11 cellular contexts compared by ENCODE assay signal in the genomic region with DNA sequence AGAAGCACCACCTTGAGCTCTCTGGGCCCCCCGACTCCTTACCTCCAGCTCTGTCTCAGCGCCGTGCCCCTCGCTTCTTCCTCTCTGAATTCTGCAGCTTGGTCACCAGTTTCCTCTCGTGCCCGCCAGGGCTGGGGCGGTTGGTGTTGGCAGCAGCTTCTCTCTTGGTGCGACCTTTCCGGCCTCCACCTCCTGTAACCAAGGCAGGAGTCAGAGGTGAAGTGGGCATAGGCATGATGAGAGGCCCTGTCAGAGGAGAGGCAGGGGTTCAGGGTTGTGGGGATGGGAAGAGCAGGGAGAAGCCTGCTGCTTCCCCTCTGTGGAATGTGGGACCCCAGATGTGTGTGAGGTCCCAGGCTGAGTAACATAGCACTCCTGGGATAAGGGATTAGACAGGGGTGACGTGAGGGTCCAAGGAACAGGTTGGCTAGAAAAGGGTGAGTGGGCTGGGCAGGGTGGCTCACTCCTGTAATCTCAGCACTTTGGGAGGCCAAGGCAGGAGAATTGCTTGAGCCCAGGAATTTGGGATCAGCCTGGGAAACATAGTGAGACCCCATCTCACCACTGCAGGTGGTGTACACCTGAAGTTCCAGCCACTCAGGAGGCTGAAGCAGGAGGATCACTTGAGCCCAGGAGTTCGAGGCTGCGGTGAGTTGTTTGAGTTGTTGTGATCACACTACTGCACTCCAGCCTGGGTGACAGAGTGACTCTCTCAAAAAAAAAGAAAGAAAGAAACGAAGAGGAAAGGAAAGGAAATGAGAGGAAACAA. TPM values are rescaled to one million over a fixed set of nuclear protein-coding genes. Genes with fewer than 3 reads are reported as not detected.
A peak's percentile ranks its signal among the peaks of the same experiment; 100 is the strongest.
DNase-seq lines count a peak whose midpoint lies in the region; ATAC-seq, FAIRE-seq and TF ChIP-seq lines count a peak whose summit lies in the region.
"Had no signal": no experiment of that assay in that cellular context is flagged by ENCODE, and none has a peak within 500 bp of the region (broad histone marks: within the 10 kb centered on the region; RNA-seq: fewer than 3 reads in every experiment).

No MANE protein-coding gene starts in this region.

- no peaks in the 10 kb centered on the region for H3K9me3 ChIP-seq in A549
- H3K9me3 ChIP-seq in parathyroid adenoma (ENCODE audit: control insufficient read depth, low read length): no peaks in the 10 kb centered on the region
- H3K9me3 ChIP-seq: BLaER1 treated with 17β-estradiol and CSF1 and Interleukin-3, amounts not matched to agents 10 nM and 100 nM had no signal

- no peaks in the 10 kb centered on the region for H3K79me2 ChIP-seq in parathyroid adenoma

- CTCF ChIA-PET in A549 (lab: Yijun Ruan, JAX): interaction anchor here (1.4 kb wide), 1 partner anchor 12 kb away, joined by 3 read pairs; no protein-coding TSS in a partner anchor

- H3K4me1 ChIP-seq in A549 (peaks cover 31% of the 10 kb centered on the region), parathyroid adenoma (peaks cover 3% of the 10 kb centered on the region)

- no peak for TF ChIP-seq POLR2A in A549 (IDR thresholded peaks at IDR 0.05; ENCODE audit: low read length)

- no peak for TF ChIP-seq CTCF in A549 (IDR thresholded peaks at IDR 0.05)
- TF ChIP-seq CTCF in VCaP (conservative IDR thresholded peaks at IDR 0.05): no peak
- TF ChIP-seq CTCF in fibroblast of villous mesenchyme (IDR thresholded peaks at IDR 0.05; ENCODE audit: insufficient read depth, low read depth, low read length): no peak
- no peak for TF ChIP-seq CTCF in parathyroid adenoma (IDR thresholded peaks at IDR 0.05)

- H3K27ac ChIP-seq in A549: peak overlapping the region; percentile 87 to 91
- peak overlapping the region; percentile 94 for H3K27ac ChIP-seq in VCaP
- peak overlapping the region; percentile 3 for H3K27ac ChIP-seq in parathyroid adenoma

- no peak overlapping the region for H3K9ac ChIP-seq in parathyroid adenoma

- 90% methylated on average over 13 of the region's 13 CpGs for WGBS in A549 (ENCODE audit: missing lambda C conversion rate)

- H3K4me2 ChIP-seq in A549 (peak overlapping the region; percentile 74), parathyroid adenoma (ENCODE audit: low read length) (no peak overlapping the region)

- no peak; a peak in 1 of 6 replicates for ATAC-seq in A549

- DNase-seq in A549 (ENCODE audit: low read depth in 1 of 2, low spot score in 1 of 2): no peak
- DNase-seq in fibroblast of villous mesenchyme (ENCODE audit: low read depth): no peak
- DNase-seq in stimulated activated naive CD4-positive, alpha-beta T cell (lab: John Stamatoyannopoulos, UW): no peak
- DNase-seq in SW 1271 (lab: John Stamatoyannopoulos, UW): no peak
- no peak for DNase-seq in NCI-H2029 treated with DMSO at 0.1 percent for 48 hours (lab: John Stamatoyannopoulos, UW)
- DNase-seq in NCI-H526 (lab: John Stamatoyannopoulos, UW): no peak
- DNase-seq: effector memory CD4-positive, alpha-beta T cell; NCI-H2081 had no signal

- POLR2A ChIA-PET in A549 (lab: Yijun Ruan, JAX): no interaction called here

- no peaks in the 10 kb centered on the region for H3K27me3 ChIP-seq in parathyroid adenoma (ENCODE audit: control insufficient read depth, insufficient read depth, low read length)
- H3K27me3 ChIP-seq: BLaER1 treated with 17β-estradiol and CSF1 and Interleukin-3, amounts not matched to agents 10 nM and 100 nM had no signal

- TF ChIP-seq EP300 in A549 (IDR thresholded peaks at IDR 0.05): no peak

- H3K36me3 ChIP-seq in parathyroid adenoma (ENCODE audit: control insufficient read depth, insufficient read depth, low read length): no peaks in the 10 kb centered on the region
- H3K36me3 ChIP-seq: BLaER1 treated with 17β-estradiol and CSF1 and Interleukin-3, amounts not matched to agents 10 nM and 100 nM had no signal

- H2AFZ ChIP-seq in parathyroid adenoma: peak overlapping the region; percentile 68

- no peak for FAIRE-seq in A549 (lab: Jason Lieb, UNC)

- no peak for TF ChIP-seq RAD21 in A549 (conservative IDR thresholded peaks at IDR 0.05 in 1 of 2, IDR thresholded peaks at IDR 0.05 in 1 of 2)

- H3K4me3 ChIP-seq in A549 (peak overlapping the region; percentile 41), fibroblast of villous mesenchyme (ENCODE audit: low read depth, low read length) (peak overlapping the region; percentile 78), parathyroid adenoma (ENCODE audit: low read depth, low read length) (no peak overlapping the region)
- H3K4me3 ChIP-seq: BLaER1 treated with 17β-estradiol and CSF1 and Interleukin-3, amounts not matched to agents 10 nM and 100 nM had no signal

TF ChIP-seq in A549, 52 proteins besides CTCF, POLR2A, EP300 and RAD21:
- TF ChIP-seq HMGXB4 (CRISPR knock-in tag; IDR thresholded peaks at IDR 0.05; ENCODE audit: borderline replicate concordance) (no peak), HEYL (CRISPR knock-in tag; IDR thresholded peaks at IDR 0.05) (no peak), MAZ (IDR thresholded peaks at IDR 0.05; ENCODE audit: borderline replicate concordance, low read depth, low read length) (no peak)
- TF ChIP-seq, protein P1, sequence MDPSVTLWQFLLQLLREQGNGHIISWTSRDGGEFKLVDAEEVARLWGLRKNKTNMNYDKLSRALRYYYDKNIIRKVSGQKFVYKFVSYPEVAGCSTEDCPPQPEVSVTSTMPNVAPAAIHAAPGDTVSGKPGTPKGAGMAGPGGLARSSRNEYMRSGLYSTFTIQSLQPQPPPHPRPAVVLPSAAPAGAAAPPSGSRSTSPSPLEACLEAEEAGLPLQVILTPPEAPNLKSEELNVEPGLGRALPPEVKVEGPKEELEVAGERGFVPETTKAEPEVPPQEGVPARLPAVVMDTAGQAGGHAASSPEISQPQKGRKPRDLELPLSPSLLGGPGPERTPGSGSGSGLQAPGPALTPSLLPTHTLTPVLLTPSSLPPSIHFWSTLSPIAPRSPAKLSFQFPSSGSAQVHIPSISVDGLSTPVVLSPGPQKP (IDR thresholded peaks at IDR 0.05; ENCODE audit: low read depth, low read length): no peak
- TF ChIP-seq, protein P2, sequence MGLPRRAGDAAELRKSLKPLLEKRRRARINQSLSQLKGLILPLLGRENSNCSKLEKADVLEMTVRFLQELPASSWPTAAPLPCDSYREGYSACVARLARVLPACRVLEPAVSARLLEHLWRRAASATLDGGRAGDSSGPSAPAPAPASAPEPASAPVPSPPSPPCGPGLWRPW (IDR thresholded peaks at IDR 0.05): no peak

RNA-seq across cellular contexts. Expression of gene NUPR1, which starts 0.6 kb away (rescaled TPM):
- polyA plus RNA-seq in A549 (2011; rRNA removed) (19.0 and 47.8 TPM in 2 replicates), A549 (2017; fragmentation: RNase III; extraction: RNeasy Plus Mini Kit Qiagen cat#74134 plus additional on column Dnase treatment) (24.5 to 29.3 TPM (median 25.9 TPM) in 3 replicates)
- 15.7 and 16.4 TPM in 2 replicates for polyA plus RNA-seq in A549 (2012; cell fraction: cytosol; rRNA removed)
- polyA plus RNA-seq in A549 (2012; cell fraction: nucleus; rRNA removed): 6.1 and 8.2 TPM in 2 replicates
- 3.6 and 5.7 TPM in 2 replicates for polyA minus RNA-seq in A549 (2011; rRNA and poly(A)+ RNA removed)
- 8.2 and 27.7 TPM in 2 replicates for total RNA-seq in fibroblast of villous mesenchyme

RNA-seq across cellular contexts. Expression of gene SGF29, which starts 15.6 kb away (rescaled TPM):
- polyA plus RNA-seq in A549 (2011; rRNA removed): 3.3 and 4.5 TPM in 2 replicates
- 9.8 and 10.5 TPM in 2 replicates for polyA plus RNA-seq in A549 (2012; cell fraction: cytosol; rRNA removed)
- polyA plus RNA-seq in A549 (2012; cell fraction: nucleus; rRNA removed): 24.3 and 27.0 TPM in 2 replicates
- polyA plus RNA-seq in A549 (2017; fragmentation: RNase III; extraction: RNeasy Plus Mini Kit Qiagen cat#74134 plus additional on column Dnase treatment): 19.3 to 20.8 TPM (median 20.3 TPM) in 3 replicates
- 7.9 and 11.8 TPM in 2 replicates for polyA minus RNA-seq in A549 (2011; rRNA and poly(A)+ RNA removed)
- total RNA-seq in fibroblast of villous mesenchyme: 10.0 and 11.2 TPM in 2 replicates

RNA-seq across cellular contexts. Expression of gene IL27, which starts 31.5 kb away (rescaled TPM):
- polyA plus RNA-seq in A549 (2011; rRNA removed) (not detected in 2 replicates), A549 (2017; fragmentation: RNase III; extraction: RNeasy Plus Mini Kit Qiagen cat#74134 plus additional on column Dnase treatment) (not detected in 3 replicates)
- not detected in 2 replicates for polyA plus RNA-seq in A549 (2012; cell fraction: cytosol; rRNA removed)
- polyA plus RNA-seq in A549 (2012; cell fraction: nucleus; rRNA removed): not detected in 2 replicates
- polyA minus RNA-seq in A549 (2011; rRNA and poly(A)+ RNA removed): not detected in 2 replicates
- not detected in 2 replicates for total RNA-seq in fibroblast of villous mesenchyme

RNA-seq across cellular contexts. Expression of gene APOBR, which starts 43.7 kb away (rescaled TPM):
- polyA plus RNA-seq in A549 (2011; rRNA removed): 0.01 TPM in 1 of 2 replicates, not detected in the other
- polyA plus RNA-seq in A549 (2012; cell fraction: cytosol; rRNA removed): 0.01 TPM in 1 of 2 replicates, not detected in the other
- 0.04 TPM in 2 replicates for polyA plus RNA-seq in A549 (2012; cell fraction: nucleus; rRNA removed)
- 0.05 to 0.08 TPM (median 0.07 TPM) in 3 replicates for polyA plus RNA-seq in A549 (2017; fragmentation: RNase III; extraction: RNeasy Plus Mini Kit Qiagen cat#74134 plus additional on column Dnase treatment)
- polyA minus RNA-seq in A549 (2011; rRNA and poly(A)+ RNA removed): not detected in 2 replicates
- not detected in 2 replicates for total RNA-seq in fibroblast of villous mesenchyme

RNA-seq across cellular contexts. Expression of gene CLN3, which starts 46.3 kb away (rescaled TPM):
- polyA plus RNA-seq in A549 (2011; rRNA removed) (17.4 and 22.3 TPM in 2 replicates), A549 (2017; fragmentation: RNase III; extraction: RNeasy Plus Mini Kit Qiagen cat#74134 plus additional on column Dnase treatment) (18.0 to 22.2 TPM (median 21.5 TPM) in 3 replicates)
- 18.6 and 26.7 TPM in 2 replicates for polyA plus RNA-seq in A549 (2012; cell fraction: cytosol; rRNA removed)
- 85.1 and 88.5 TPM in 2 replicates for polyA plus RNA-seq in A549 (2012; cell fraction: nucleus; rRNA removed)
- 15.0 and 21.9 TPM in 2 replicates for polyA minus RNA-seq in A549 (2011; rRNA and poly(A)+ RNA removed)
- 17.1 and 19.0 TPM in 2 replicates for total RNA-seq in fibroblast of villous mesenchyme

Comparison
In these comparisons a context has a peak if more than half of its experiments do, and no peak if none do; other contexts are left out.
1. H3K27ac ChIP-seq: peak in every context shown above with its lines; median percentile 94 in VCaP; 89 in A549; 3 in parathyroid adenoma.